Comparison of ENCODE assay signal across 1 cellular context in the genomic region with DNA sequence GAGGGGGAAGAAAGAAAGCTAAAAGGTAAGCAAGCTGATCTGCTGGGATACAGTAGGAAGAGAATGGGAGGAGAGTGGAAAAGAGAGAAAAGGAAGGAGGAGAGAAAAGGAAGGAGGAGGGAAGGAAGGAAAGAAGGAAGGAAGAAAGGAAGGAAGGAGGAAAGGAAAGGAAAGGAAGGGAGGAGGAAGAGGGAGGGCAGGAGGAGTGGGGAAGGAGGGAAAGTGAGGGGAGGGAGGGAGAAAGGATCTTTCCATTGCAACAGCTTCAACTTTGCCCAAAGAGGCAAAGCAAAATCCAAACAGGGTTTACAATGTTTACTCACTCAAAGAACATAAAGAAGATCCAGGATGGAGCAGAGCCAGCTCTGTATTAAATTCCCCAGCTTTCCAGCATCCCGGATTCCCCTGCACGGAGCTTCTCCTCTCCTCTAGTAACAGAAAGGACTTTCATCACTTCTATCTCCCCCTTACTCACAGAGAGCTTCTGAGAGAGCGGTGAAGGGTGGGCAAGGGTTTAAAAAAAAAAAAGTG.
A peak's percentile ranks its signal among the peaks of the same experiment; 100 is the strongest.
TF ChIP-seq lines count a peak whose summit lies in the region.

No MANE protein-coding gene starts in this region.

TF ChIP-seq in K562, 482 proteins besides CTCF, POLR2A, EP300 and RAD21 (continued from another document):
- TF ChIP-seq, protein P1, sequence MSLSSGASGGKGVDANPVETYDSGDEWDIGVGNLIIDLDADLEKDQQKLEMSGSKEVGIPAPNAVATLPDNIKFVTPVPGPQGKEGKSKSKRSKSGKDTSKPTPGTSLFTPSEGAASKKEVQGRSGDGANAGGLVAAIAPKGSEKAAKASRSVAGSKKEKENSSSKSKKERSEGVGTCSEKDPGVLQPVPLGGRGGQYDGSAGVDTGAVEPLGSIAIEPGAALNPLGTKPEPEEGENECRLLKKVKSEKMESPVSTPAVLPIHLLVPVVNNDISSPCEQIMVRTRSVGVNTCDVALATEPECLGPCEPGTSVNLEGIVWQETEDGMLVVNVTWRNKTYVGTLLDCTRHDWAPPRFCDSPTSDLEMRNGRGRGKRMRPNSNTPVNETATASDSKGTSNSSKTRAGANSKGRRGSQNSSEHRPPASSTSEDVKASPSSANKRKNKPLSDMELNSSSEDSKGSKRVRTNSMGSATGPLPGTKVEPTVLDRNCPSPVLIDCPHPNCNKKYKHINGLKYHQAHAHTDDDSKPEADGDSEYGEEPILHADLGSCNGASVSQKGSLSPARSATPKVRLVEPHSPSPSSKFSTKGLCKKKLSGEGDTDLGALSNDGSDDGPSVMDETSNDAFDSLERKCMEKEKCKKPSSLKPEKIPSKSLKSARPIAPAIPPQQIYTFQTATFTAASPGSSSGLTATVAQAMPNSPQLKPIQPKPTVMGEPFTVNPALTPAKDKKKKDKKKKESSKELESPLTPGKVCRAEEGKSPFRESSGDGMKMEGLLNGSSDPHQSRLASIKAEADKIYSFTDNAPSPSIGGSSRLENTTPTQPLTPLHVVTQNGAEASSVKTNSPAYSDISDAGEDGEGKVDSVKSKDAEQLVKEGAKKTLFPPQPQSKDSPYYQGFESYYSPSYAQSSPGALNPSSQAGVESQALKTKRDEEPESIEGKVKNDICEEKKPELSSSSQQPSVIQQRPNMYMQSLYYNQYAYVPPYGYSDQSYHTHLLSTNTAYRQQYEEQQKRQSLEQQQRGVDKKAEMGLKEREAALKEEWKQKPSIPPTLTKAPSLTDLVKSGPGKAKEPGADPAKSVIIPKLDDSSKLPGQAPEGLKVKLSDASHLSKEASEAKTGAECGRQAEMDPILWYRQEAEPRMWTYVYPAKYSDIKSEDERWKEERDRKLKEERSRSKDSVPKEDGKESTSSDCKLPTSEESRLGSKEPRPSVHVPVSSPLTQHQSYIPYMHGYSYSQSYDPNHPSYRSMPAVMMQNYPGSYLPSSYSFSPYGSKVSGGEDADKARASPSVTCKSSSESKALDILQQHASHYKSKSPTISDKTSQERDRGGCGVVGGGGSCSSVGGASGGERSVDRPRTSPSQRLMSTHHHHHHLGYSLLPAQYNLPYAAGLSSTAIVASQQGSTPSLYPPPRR (CRISPR knock-in tag; IDR thresholded peaks at IDR 0.05; ENCODE audit: borderline replicate concordance), result no peak
- TF ChIP-seq ZC3H8 (IDR thresholded peaks at IDR 0.05) (no peak), ZBTB26 (CRISPR knock-in tag; IDR thresholded peaks at IDR 0.05) (0 out of 2 replicates have a peak, but pooled peaks have one; percentile 29), MGA (IDR thresholded peaks at IDR 0.05) (no peak), KLF10 (CRISPR knock-in tag; IDR thresholded peaks at IDR 0.05) (no peak), THRB (CRISPR knock-in tag; conservative IDR thresholded peaks at IDR 0.05) (0 out of 2 replicates have a peak, but pooled peaks have one; percentile 38), SIX5 (IDR thresholded peaks at IDR 0.05; ENCODE audit: borderline replicate concordance in 1 of 2, insufficient read depth in 1 of 2, low read depth in 1 of 2, low read length in 2 of 2) (no peak), ERF (CRISPR knock-in tag; IDR thresholded peaks at IDR 0.05) (no peak), BRD9 (IDR thresholded peaks at IDR 0.05; ENCODE audit: low read depth, partially characterized antibody) (no peak), CAMTA2 (CRISPR knock-in tag; conservative IDR thresholded peaks at IDR 0.05) (no peak), NR2F6 (CRISPR knock-in tag; IDR thresholded peaks at IDR 0.05) (no peak), ZNF589 (CRISPR knock-in tag; IDR thresholded peaks at IDR 0.05; ENCODE audit: low read depth) (no peak), MEIS2 (IDR thresholded peaks at IDR 0.05; ENCODE audit: partially characterized antibody) (no peak), HDGF (IDR thresholded peaks at IDR 0.05) (no peak), CHD4 (IDR thresholded peaks at IDR 0.05; ENCODE audit: insufficient read depth, insufficient replicate concordance, low read depth, low read length, poor library complexity, severe bottlenecking) (peak; percentile 9), SETDB1 (IDR thresholded peaks at IDR 0.05; ENCODE audit: low read length) (no peak), ZFPM2 (CRISPR knock-in tag; IDR thresholded peaks at IDR 0.05) (no peak)
- TF ChIP-seq, protein P2, sequence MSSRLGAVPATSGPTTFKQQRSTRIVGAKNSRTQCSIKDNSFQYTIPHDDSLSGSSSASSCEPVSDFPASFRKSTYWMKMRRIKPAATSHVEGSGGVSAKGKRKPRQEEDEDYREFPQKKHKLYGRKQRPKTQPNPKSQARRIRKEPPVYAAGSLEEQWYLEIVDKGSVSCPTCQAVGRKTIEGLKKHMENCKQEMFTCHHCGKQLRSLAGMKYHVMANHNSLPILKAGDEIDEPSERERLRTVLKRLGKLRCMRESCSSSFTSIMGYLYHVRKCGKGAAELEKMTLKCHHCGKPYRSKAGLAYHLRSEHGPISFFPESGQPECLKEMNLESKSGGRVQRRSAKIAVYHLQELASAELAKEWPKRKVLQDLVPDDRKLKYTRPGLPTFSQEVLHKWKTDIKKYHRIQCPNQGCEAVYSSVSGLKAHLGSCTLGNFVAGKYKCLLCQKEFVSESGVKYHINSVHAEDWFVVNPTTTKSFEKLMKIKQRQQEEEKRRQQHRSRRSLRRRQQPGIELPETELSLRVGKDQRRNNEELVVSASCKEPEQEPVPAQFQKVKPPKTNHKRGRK (tag; IDR thresholded peaks at IDR 0.05), result peak; percentile 81
